Comparison of ENCODE assay signal across 1 cellular context in the genomic region with DNA sequence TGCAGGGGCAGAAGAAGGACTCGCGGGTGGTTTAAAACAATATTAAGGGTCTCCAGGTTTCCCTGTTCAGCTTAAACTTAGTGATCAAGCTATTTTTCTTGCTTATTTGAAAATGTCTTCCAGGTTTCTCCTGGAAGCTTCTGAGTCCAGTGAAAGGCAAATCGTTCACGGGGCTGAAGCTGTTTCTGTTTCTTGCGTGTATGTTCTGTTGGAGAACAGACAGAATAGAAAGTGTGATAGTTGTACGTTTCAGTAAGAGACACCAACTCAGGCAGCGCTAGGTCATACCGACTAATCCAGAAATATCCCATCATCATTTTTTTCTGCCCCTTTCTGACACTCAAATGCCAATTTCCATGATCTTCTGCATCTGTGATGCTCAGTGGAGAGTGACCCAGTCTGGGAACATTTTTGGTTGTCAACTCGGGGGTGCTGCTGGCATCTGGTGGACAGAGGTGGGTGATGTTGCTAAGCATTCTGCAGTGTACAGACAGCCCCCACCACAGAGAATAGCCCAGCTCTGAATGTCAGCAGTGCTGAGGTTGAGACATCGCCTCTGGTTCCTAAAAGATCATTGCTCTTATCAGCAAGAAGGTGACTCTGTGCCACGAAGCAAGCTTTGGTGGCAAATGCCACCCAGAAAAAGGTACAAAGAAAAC.
TF ChIP-seq lines count a peak whose summit lies in the region.

No MANE protein-coding gene starts in this region.

TF ChIP-seq in HEK293T, 16 proteins besides CTCF, POLR2A, EP300 and RAD21 (continued from another document):
- no peak for TF ChIP-seq BHLHE40 (IDR thresholded peaks at IDR 0.05; ENCODE audit: borderline replicate concordance)
- TF ChIP-seq HDGF (IDR thresholded peaks at IDR 0.05; ENCODE audit: borderline replicate concordance): no peak
- no peak for TF ChIP-seq NFRKB (IDR thresholded peaks at IDR 0.05)
- TF ChIP-seq SP1 (IDR thresholded peaks at IDR 0.05): no peak
- TF ChIP-seq ARNT (IDR thresholded peaks at IDR 0.05): no peak
- TF ChIP-seq TARDBP (IDR thresholded peaks at IDR 0.05): no peak
- TF ChIP-seq FOXK2 (IDR thresholded peaks at IDR 0.05): no peak
- TF ChIP-seq L3MBTL2 (conservative IDR thresholded peaks at IDR 0.05): no peak
- no peak for TF ChIP-seq LEF1 (IDR thresholded peaks at IDR 0.05; ENCODE audit: borderline replicate concordance)
TF ChIP-seq in HEK293T: peak in this region for 0.
